32 cellular contexts compared by ENCODE assay signal in the genomic region with DNA sequence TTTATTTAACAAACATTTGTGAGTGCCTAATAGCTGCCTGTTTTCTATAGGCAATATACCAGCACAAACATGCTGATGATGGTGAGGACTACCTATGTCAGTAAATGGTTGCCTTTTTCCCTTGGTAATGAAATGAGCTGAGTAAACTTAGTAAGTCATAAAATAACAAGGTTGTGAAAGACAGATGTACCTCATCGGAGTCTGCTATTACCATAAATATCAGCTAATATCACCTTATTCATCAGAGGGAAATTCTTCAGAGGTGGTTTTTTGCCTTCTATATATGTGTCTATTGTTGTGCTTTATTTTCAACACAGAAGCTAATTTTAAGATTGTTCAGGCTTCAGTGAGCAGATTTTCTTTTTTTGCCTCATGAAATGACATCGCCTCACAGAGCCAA.
"Had no signal": no experiment of that assay in that cellular context is flagged by ENCODE, and none has a peak within 500 bp of the region (broad histone marks: within the 10 kb centered on the region; RNA-seq: fewer than 3 reads in every experiment).

No MANE protein-coding gene starts in this region.

- H3K9me3 ChIP-seq: esophagus muscularis mucosa, gastrocnemius medialis, heart left ventricle had no signal

- ATAC-seq: activated CD4-positive, alpha-beta T cell treated with anti-CD3 and anti-CD28 coated beads for 36 hours; activated T-helper 17 cell treated with anti-CD3 and anti-CD28 coated beads, Interleukin-2, amount 50 U/mL, for 72 hours; foreskin keratinocyte; gastrocnemius medialis; heart left ventricle had no signal

- H3K4me3 Mint-ChIP-seq: activated CD4-positive, alpha-beta memory T cell treated with anti-CD3 and anti-CD28 coated beads, Interleukin-2, amount 10 ng/mL, durations not matched to agents 7 days and 5 days; activated CD4-positive, alpha-beta T cell treated with anti-CD3 and anti-CD28 coated beads for 36 hours; activated CD4-positive, alpha-beta T cell treated with anti-CD3 and anti-CD28 coated beads, Interleukin-2, amount 10 ng/mL, durations not matched to agents 24 days and 14 days; activated naive CD8-positive, alpha-beta T cell; activated T-cell treated with anti-CD3 and anti-CD28 coated beads, Interleukin-2, amount 50 U/mL, for 24 hours; activated T-helper 17 cell treated with anti-CD3 and anti-CD28 coated beads, Interleukin-2, amount 50 U/mL, for 72 hours; central memory CD8-positive, alpha-beta T cell; dendritic cell treated with granulocyte-macrophage colony-stimulating factor and Interleukin-4, amounts not matched to agents 40 ng/mL and 50 ng/mL, for 4 days; endodermal cell had no signal

- H3K9me3 Mint-ChIP-seq: activated CD4-positive, alpha-beta T cell treated with anti-CD3 and anti-CD28 coated beads, Interleukin-2, amount 10 ng/mL, durations not matched to agents 24 days and 14 days; activated T-cell treated with anti-CD3 and anti-CD28 coated beads, Interleukin-2, amount 50 U/mL, for 24 hours; endodermal cell had no signal

- H3K4me1 Mint-ChIP-seq: activated CD4-positive, alpha-beta memory T cell treated with anti-CD3 and anti-CD28 coated beads, Interleukin-2, amount 10 ng/mL, durations not matched to agents 7 days and 5 days; activated CD4-positive, alpha-beta T cell treated with anti-CD3 and anti-CD28 coated beads for 36 hours; activated CD4-positive, alpha-beta T cell treated with anti-CD3 and anti-CD28 coated beads, Interleukin-2, amount 10 ng/mL, durations not matched to agents 24 days and 14 days; activated T-helper 17 cell treated with anti-CD3 and anti-CD28 coated beads, Interleukin-2, amount 50 U/mL, for 72 hours; central memory CD8-positive, alpha-beta T cell; endodermal cell had no signal

- H3K27me3 ChIP-seq: brain microvascular endothelial cell, dorsolateral prefrontal cortex, esophagus muscularis mucosa, foreskin keratinocyte, gastrocnemius medialis, heart left ventricle had no signal

- H3K36me3 ChIP-seq: brain microvascular endothelial cell, esophagus muscularis mucosa, gastrocnemius medialis, heart left ventricle had no signal

- H3K27me3 Mint-ChIP-seq: activated CD4-positive, alpha-beta memory T cell treated with anti-CD3 and anti-CD28 coated beads, Interleukin-2, amount 10 ng/mL, durations not matched to agents 7 days and 5 days; activated CD4-positive, alpha-beta T cell treated with anti-CD3 and anti-CD28 coated beads for 36 hours; activated CD4-positive, alpha-beta T cell treated with anti-CD3 and anti-CD28 coated beads, Interleukin-2, amount 10 ng/mL, durations not matched to agents 24 days and 14 days; activated naive CD8-positive, alpha-beta T cell; activated T-cell treated with anti-CD3 and anti-CD28 coated beads, Interleukin-2, amount 50 U/mL, for 24 hours; activated T-helper 17 cell treated with anti-CD3 and anti-CD28 coated beads, Interleukin-2, amount 50 U/mL, for 72 hours; central memory CD8-positive, alpha-beta T cell; dendritic cell treated with granulocyte-macrophage colony-stimulating factor and Interleukin-4, amounts not matched to agents 40 ng/mL and 50 ng/mL, for 4 days had no signal

- H3K36me3 Mint-ChIP-seq: activated naive CD8-positive, alpha-beta T cell had no signal

- H3K27ac ChIP-seq: brain microvascular endothelial cell, coronary artery, dorsolateral prefrontal cortex, esophagus muscularis mucosa, foreskin keratinocyte, gastrocnemius medialis, heart left ventricle had no signal

- H3K4me3 ChIP-seq: coronary artery, dorsolateral prefrontal cortex, esophagus muscularis mucosa, gastrocnemius medialis, heart left ventricle had no signal

- H3K27ac Mint-ChIP-seq: activated CD4-positive, alpha-beta memory T cell treated with anti-CD3 and anti-CD28 coated beads, Interleukin-2, amount 10 ng/mL, durations not matched to agents 7 days and 5 days; activated CD4-positive, alpha-beta T cell treated with anti-CD3 and anti-CD28 coated beads for 36 hours; activated CD4-positive, alpha-beta T cell treated with anti-CD3 and anti-CD28 coated beads, Interleukin-2, amount 10 ng/mL, durations not matched to agents 24 days and 14 days; activated naive CD8-positive, alpha-beta T cell; activated T-cell treated with anti-CD3 and anti-CD28 coated beads, Interleukin-2, amount 50 U/mL, for 24 hours; activated T-helper 17 cell treated with anti-CD3 and anti-CD28 coated beads, Interleukin-2, amount 50 U/mL, for 72 hours; dendritic cell treated with granulocyte-macrophage colony-stimulating factor and Interleukin-4, amounts not matched to agents 40 ng/mL and 50 ng/mL, for 4 days; endodermal cell had no signal

- DNase-seq: activated CD4-positive, alpha-beta memory T cell treated with anti-CD3 and anti-CD28 coated beads, Interleukin-2, amount 10 ng/mL, durations not matched to agents 7 days and 5 days; activated CD4-positive, alpha-beta T cell treated with anti-CD3 and anti-CD28 coated beads for 36 hours; activated CD4-positive, alpha-beta T cell treated with anti-CD3 and anti-CD28 coated beads, Interleukin-2, amount 10 ng/mL, durations not matched to agents 24 days and 14 days; activated CD4-positive, alpha-beta T cell treated with anti-CD3 and anti-CD28 coated beads, Interleukin-2, amount 50 U/mL, for 4 hours; activated CD4-positive, CD25-positive, alpha-beta regulatory T cell; activated CD4-positive, CD25-positive, alpha-beta regulatory T cell treated with anti-CD3 and anti-CD28 coated beads, Interleukin-2, amount 50 U/mL, for 72 hours; activated CD8-positive, alpha-beta memory T cell treated with anti-CD3 and anti-CD28 coated beads, Interleukin-2, amount 50 U/mL, for 48 hours; activated effector memory CD4-positive, alpha-beta T cell treated with Interleukin-2 at 50 U/mL for 16 hours; activated gamma-delta T cell treated with Interleukin-2 at 50 U/mL for 16 hours; activated naive CD4-positive, alpha-beta T cell treated with anti-CD3 and anti-CD28 coated beads, Interleukin-2, amount 50 U/mL, for 16 hours; activated naive CD4-positive, alpha-beta T cell treated with Interleukin-2 at 50 U/mL for 16 hours; activated T-cell treated with anti-CD3 and anti-CD28 coated beads for 4 hours; activated T-cell treated with anti-CD3 and anti-CD28 coated beads, Interleukin-2, amount 50 U/mL, for 24 hours; amniotic stem cell; anterior cingulate cortex; brain microvascular endothelial cell; dorsolateral prefrontal cortex; effector memory CD4-positive, alpha-beta T cell; endodermal cell; foreskin keratinocyte; gastrocnemius medialis; glutamatergic neuron; heart left ventricle; T-helper 2 cell had no signal

- FAIRE-seq: astrocyte, bronchial epithelial cell had no signal

- H3K4me1 ChIP-seq: esophagus muscularis mucosa, foreskin keratinocyte, gastrocnemius medialis had no signal
